Comparison of ENCODE assay signal across 28 cellular contexts in genomic region chr2:172705352-172705751, GRCh38.
"Had no signal": no experiment of that assay in that cellular context is flagged by ENCODE, and none has a peak within 500 bp of the region (broad histone marks: within the 10 kb centered on the region; RNA-seq: fewer than 3 reads in every experiment).

No MANE protein-coding gene starts in this region.

- H3K27me3 ChIP-seq: suprapubic skin, testis, thyroid gland, tibial artery, tibial nerve, transverse colon, upper lobe of left lung, uterus, vagina had no signal

- H3K9me3 Mint-ChIP-seq: stimulated activated effector memory CD8-positive, alpha-beta T cell treated with anti-CD3 and anti-CD28 coated beads, Interleukin-12 subunit alpha, Interleukin-12 subunit beta, amount 100 ng/mL, for 72 hours; stimulated activated naive CD8-positive, alpha-beta T cell treated with anti-CD3 and anti-CD28 coated beads, Interleukin-15, amount 100 ng/mL, for 72 hours; stimulated activated naive CD8-positive, alpha-beta T cell treated with anti-CD3 and anti-CD28 coated beads, Interleukin-15, Interleukin-2, amounts not matched to agents 100 ng/mL and 50 ng/mL, for 24 hours; type B pancreatic cell had no signal

- H3K27ac Mint-ChIP-seq: stimulated activated effector memory CD8-positive, alpha-beta T cell treated with anti-CD3 and anti-CD28 coated beads, Interleukin-12 subunit alpha, Interleukin-12 subunit beta, amount 100 ng/mL, for 72 hours; stimulated activated memory B cell treated with anti-CD40 and anti-IgM and Interleukin-4, amounts not matched to agents 10 μg/mL and 1 μg/mL and 100 μg/mL, for 72 hours; stimulated activated naive B cell treated with anti-CD40 and anti-IgM and Interleukin-4, amounts not matched to agents 10 μg/mL and 1 μg/mL and 100 μg/mL, for 72 hours; stimulated activated naive CD8-positive, alpha-beta T cell treated with anti-CD3 and anti-CD28 coated beads, Interleukin-15, amount 100 ng/mL, for 72 hours; stimulated activated naive CD8-positive, alpha-beta T cell treated with anti-CD3 and anti-CD28 coated beads, Interleukin-15, Interleukin-2, amounts not matched to agents 100 ng/mL and 50 ng/mL, for 24 hours; type B pancreatic cell had no signal

- H3K4me3 Mint-ChIP-seq: stimulated activated effector memory CD8-positive, alpha-beta T cell treated with anti-CD3 and anti-CD28 coated beads, Interleukin-12 subunit alpha, Interleukin-12 subunit beta, amount 100 ng/mL, for 72 hours; stimulated activated memory B cell treated with anti-CD40 and anti-IgM and Interleukin-4, amounts not matched to agents 10 μg/mL and 1 μg/mL and 100 μg/mL, for 72 hours; stimulated activated naive B cell treated with anti-CD40 and anti-IgM and Interleukin-4, amounts not matched to agents 10 μg/mL and 1 μg/mL and 100 μg/mL, for 72 hours; stimulated activated naive CD8-positive, alpha-beta T cell treated with anti-CD3 and anti-CD28 coated beads, Interleukin-15, amount 100 ng/mL, for 72 hours; stimulated activated naive CD8-positive, alpha-beta T cell treated with anti-CD3 and anti-CD28 coated beads, Interleukin-15, Interleukin-2, amounts not matched to agents 100 ng/mL and 50 ng/mL, for 24 hours; type B pancreatic cell had no signal

- H3K27ac ChIP-seq: stomach, suprapubic skin, testis, thoracic aorta, thyroid gland, tibial artery, tibial nerve, transverse colon, upper lobe of left lung, upper lobe of right lung, uterus, vagina had no signal

- DNase-seq: stimulated activated CD4-positive, alpha-beta T cell treated with anti-CD3 and anti-CD28 coated beads, Interleukin-2, amount 100 ng/mL, for 48 hours; stimulated activated CD4-positive, alpha-beta T cell treated with anti-CD3 and anti-CD28 coated beads, Interleukin-4, amount 100 ng/mL, for 1 hour; stimulated activated CD4-positive, alpha-beta T cell treated with anti-CD3 and anti-CD28 coated beads, Interleukin-4, amount 100 ng/mL, for 24 hours; stimulated activated CD4-positive, alpha-beta T cell treated with anti-CD3 and anti-CD28 coated beads, Interleukin-4, amount 100 ng/mL, for 4 hours; stimulated activated CD8-positive, alpha-beta memory T cell treated with anti-CD3 and anti-CD28 coated beads, Interleukin-4, amount 100 ng/mL, for 48 hours; stimulated activated naive B cell treated with anti-CD40 and anti-IgM and Interleukin-4, amounts not matched to agents 10 μg/mL and 1 μg/mL and 100 μg/mL, for 72 hours; stimulated activated naive CD4-positive, alpha-beta T cell; stimulated activated naive CD4-positive, alpha-beta T cell treated with Interleukin-2 at 50 U/mL for 16 hours; stimulated activated naive CD8-positive, alpha-beta T cell treated with anti-CD3 and anti-CD28 coated beads, Interleukin-15, amount 100 ng/mL, for 72 hours; stimulated activated naive CD8-positive, alpha-beta T cell treated with anti-CD3 and anti-CD28 coated beads, Interleukin-15, Interleukin-2, amounts not matched to agents 100 U/mL and 50 U/mL, for 24 hours; stomach; substantia nigra; testis; thyroid gland; tibial artery; transverse colon; trophoblast cell; upper lobe of left lung; upper lobe of right lung; uterus had no signal

- H3K4me3 ChIP-seq: stomach, suprapubic skin, testis, thoracic aorta, thyroid gland, tibial artery, tibial nerve, transverse colon, upper lobe of left lung, upper lobe of right lung, uterus, vagina had no signal

- H3K36me3 Mint-ChIP-seq: stimulated activated effector memory CD8-positive, alpha-beta T cell treated with anti-CD3 and anti-CD28 coated beads, Interleukin-12 subunit alpha, Interleukin-12 subunit beta, amount 100 ng/mL, for 72 hours; stimulated activated memory B cell treated with anti-CD40 and anti-IgM and Interleukin-4, amounts not matched to agents 10 μg/mL and 1 μg/mL and 100 μg/mL, for 72 hours; type B pancreatic cell had no signal

- ATAC-seq: stimulated activated effector memory CD8-positive, alpha-beta T cell treated with anti-CD3 and anti-CD28 coated beads, Interleukin-12 subunit alpha, Interleukin-12 subunit beta, amount 100 ng/mL, for 72 hours; stimulated activated memory B cell treated with anti-CD40 and anti-IgM and Interleukin-4, amounts not matched to agents 10 μg/mL and 1 μg/mL and 100 μg/mL, for 72 hours; stimulated activated naive B cell treated with anti-CD40 and anti-IgM and Interleukin-4, amounts not matched to agents 10 μg/mL and 1 μg/mL and 100 μg/mL, for 72 hours; stimulated activated naive CD8-positive, alpha-beta T cell treated with anti-CD3 and anti-CD28 coated beads, Interleukin-15, amount 100 ng/mL, for 72 hours; stimulated activated naive CD8-positive, alpha-beta T cell treated with anti-CD3 and anti-CD28 coated beads, Interleukin-15, Interleukin-2, amounts not matched to agents 100 U/mL and 50 U/mL, for 24 hours; upper lobe of right lung had no signal

- H3K9me3 ChIP-seq: stomach, suprapubic skin, testis, thoracic aorta, thyroid gland, tibial artery, transverse colon, upper lobe of left lung, upper lobe of right lung, uterus, vagina had no signal

- H3K4me1 ChIP-seq: stomach, testis, thyroid gland, tibial nerve, transverse colon, upper lobe of left lung, upper lobe of right lung, vagina had no signal

- H3K36me3 ChIP-seq: stomach, suprapubic skin, thoracic aorta, thyroid gland, tibial artery, tibial nerve, transverse colon, upper lobe of left lung, upper lobe of right lung, uterus, vagina had no signal

- H3K27me3 Mint-ChIP-seq: stimulated activated naive CD8-positive, alpha-beta T cell treated with anti-CD3 and anti-CD28 coated beads, Interleukin-15, amount 100 ng/mL, for 72 hours had no signal

- H3K4me1 Mint-ChIP-seq: stimulated activated effector memory CD8-positive, alpha-beta T cell treated with anti-CD3 and anti-CD28 coated beads, Interleukin-12 subunit alpha, Interleukin-12 subunit beta, amount 100 ng/mL, for 72 hours; stimulated activated memory B cell treated with anti-CD40 and anti-IgM and Interleukin-4, amounts not matched to agents 10 μg/mL and 1 μg/mL and 100 μg/mL, for 72 hours; stimulated activated naive B cell treated with anti-CD40 and anti-IgM and Interleukin-4, amounts not matched to agents 10 μg/mL and 1 μg/mL and 100 μg/mL, for 72 hours had no signal
